In the genomic region with DNA sequence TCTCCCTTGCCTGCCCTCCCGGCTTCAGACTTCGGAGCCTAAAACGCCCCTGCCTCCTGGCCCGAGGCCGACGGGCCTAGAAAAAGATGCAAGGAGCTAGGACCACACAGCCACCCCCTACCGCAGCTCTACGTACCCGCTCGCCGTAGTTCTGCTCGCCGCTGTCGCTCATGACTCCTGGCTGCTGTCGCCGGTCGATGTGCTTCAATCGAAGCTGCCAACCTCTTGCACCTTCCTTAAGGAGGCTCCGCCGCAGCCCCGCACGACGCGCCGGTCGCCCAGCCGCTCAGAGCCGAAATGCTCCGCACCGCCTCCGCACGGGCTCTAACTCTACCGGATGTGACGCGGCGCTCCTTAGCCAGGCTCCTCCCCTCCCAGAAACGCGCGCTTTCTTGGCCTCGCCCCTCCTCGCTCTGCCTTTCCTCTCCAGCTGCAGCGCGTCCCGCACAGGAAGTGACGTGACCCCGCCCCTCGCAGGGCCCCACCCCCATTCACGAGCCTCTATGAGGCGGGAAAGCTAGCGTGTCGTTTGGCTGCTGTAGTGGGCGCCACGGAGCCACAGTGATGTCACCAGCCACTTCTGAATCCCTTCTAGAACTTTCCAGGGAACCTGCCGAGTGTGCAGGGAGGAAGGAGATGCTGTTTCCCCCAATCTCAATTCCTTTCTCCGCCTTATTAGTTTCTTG, we compare ENCODE assay signal across 8 cellular contexts. TPM values are rescaled to one million over a fixed set of nuclear protein-coding genes. Genes with fewer than 3 reads are reported as not detected.
DNase-seq lines count a peak whose midpoint lies in the region; ATAC-seq, FAIRE-seq and TF ChIP-seq lines count a peak whose summit lies in the region.

Gene TRA2B, minus strand, starts transcription at position 326 of the 686 bp plus-strand sequence. Its CDS starts 154 bp downstream, at position 172.

- peak within 1 kb of the TSS; percentile 98 for H2AK5ac ChIP-seq in trophoblast cell (ENCODE audit: low read length)

- H3K14ac ChIP-seq in trophoblast cell (ENCODE audit: low read length), result peak within 1 kb of the TSS; percentile 100

- peak; percentile 27 for TF ChIP-seq CTCF in cardiac muscle cell (IDR thresholded peaks at IDR 0.05; ENCODE audit: low read depth, low read length)
- peak in 2 of 5 experiments; percentile 29 to 38 for TF ChIP-seq CTCF in transverse colon (IDR thresholded peaks at IDR 0.05)

- H3K4me3 ChIP-seq in adipocyte (ENCODE audit: low read length) (peak within 1 kb of the TSS; percentile 92), cardiac muscle cell (peak within 1 kb of the TSS; percentile 97), trophoblast cell (ENCODE audit: low read depth, low read length) (peak within 1 kb of the TSS; percentile 95), transverse colon (peak within 1 kb of the TSS; percentile 73 to 94 (median 84))

- peak; percentile 92 for ATAC-seq in HG02840 (IDR thresholded peaks at IDR 0.05; ENCODE audit: low FRiP score, unreplicated experiment)

- H3K27me3 ChIP-seq in adipocyte (replicated peaks; ENCODE audit: control insufficient read depth, insufficient read depth, low read length) (no peaks in the 10 kb centered on the region), cardiac muscle cell (no peaks in the 10 kb centered on the region), trophoblast cell (ENCODE audit: insufficient read depth, low read length) (no peaks in the 10 kb centered on the region), transverse colon (no peaks in the 10 kb centered on the region)

- H3K9ac ChIP-seq in adipocyte (ENCODE audit: low read length) (peak within 1 kb of the TSS; percentile 97), trophoblast cell (ENCODE audit: low read length) (peak within 1 kb of the TSS; percentile 97)

- H2BK120ac ChIP-seq in trophoblast cell (ENCODE audit: insufficient read depth, low read length, poor library complexity), result peak within 1 kb of the TSS; percentile 99

- H2BK12ac ChIP-seq in trophoblast cell (ENCODE audit: low read length), result peak within 1 kb of the TSS; percentile 42

- peak; percentile 88 for DNase-seq in GM12891 (ENCODE audit: insufficient read length, low spot score)
- DNase-seq in NCI-H1436 (lab: John Stamatoyannopoulos, UW), result peak; percentile 99
- DNase-seq in T follicular helper cell (ENCODE audit: low read depth), result peak; percentile 98
- DNase-seq in adipocyte (ENCODE audit: low read depth), result peak; percentile 100
- DNase-seq in cardiac muscle cell (ENCODE audit: low read depth in 1 of 2, low spot score in 1 of 2), result peak; percentile 99 to 100
- peak; percentile 98 to 99 for DNase-seq in trophoblast cell
- DNase-seq in transverse colon, result peak; percentile 99

- intact Hi-C loops in transverse colon (cut with DNase I; ENCODE audit: low total_unique reads), result no loop called here

- peaks cover 27% of the 10 kb centered on the region for H3K4me1 ChIP-seq in adipocyte (ENCODE audit: control insufficient read depth, insufficient read depth, low read length)
- H3K4me1 ChIP-seq in cardiac muscle cell (ENCODE audit: low read depth), result peaks cover 17% of the 10 kb centered on the region
- peaks cover under 1 to 1% of the 10 kb centered on the region in 2 experiments for H3K4me1 ChIP-seq in trophoblast cell (ENCODE audit: control insufficient read depth in 1 of 2, insufficient read depth in 2 of 2, low read length in 2 of 2)
- H3K4me1 ChIP-seq in transverse colon, result peaks cover 12 to 35% (median 30%) of the 10 kb centered on the region in 4 donors

- H4K91ac ChIP-seq in trophoblast cell (ENCODE audit: low read depth, low read length), result peak within 1 kb of the TSS; percentile 99

- H3K36me3 ChIP-seq in adipocyte (ENCODE audit: control insufficient read depth, insufficient read depth, low read length, severe bottlenecking), result no peaks in the 10 kb centered on the region
- H3K36me3 ChIP-seq in cardiac muscle cell, result no peaks in the 10 kb centered on the region
- no peaks in the 10 kb centered on the region for H3K36me3 ChIP-seq in trophoblast cell (ENCODE audit: control insufficient read depth in 1 of 2, insufficient read depth in 2 of 2, low read length in 2 of 2)
- H3K36me3 ChIP-seq in transverse colon, result no peaks in the 10 kb centered on the region

- H3K4ac ChIP-seq in trophoblast cell (ENCODE audit: low read depth, low read length), result peak within 1 kb of the TSS; percentile 100

- peak within 1 kb of the TSS; percentile 97 for H4K8ac ChIP-seq in trophoblast cell (ENCODE audit: low read depth, low read length)

- in situ Hi-C loops in transverse colon (cut with MboI; ENCODE audit: low pct_ligation_motif_present in 1 of 4, low pct_unique_long_range_greater_than_20kb in 1 of 4, low sequenced_read_pairs in 3 of 4), result no loop called here

- FAIRE-seq in GM12891 (lab: Jason Lieb, UNC), result peak; percentile 97

- peak within 1 kb of the TSS; percentile 76 for H3K23ac ChIP-seq in trophoblast cell (ENCODE audit: low read length)

- H3K18ac ChIP-seq in trophoblast cell (ENCODE audit: low read length), result peak within 1 kb of the TSS; percentile 100

- peak within 1 kb of the TSS; percentile 73 for H3K4me2 ChIP-seq in trophoblast cell (ENCODE audit: low read length)

- peak within 1 kb of the TSS; percentile 90 for H2AFZ ChIP-seq in trophoblast cell (ENCODE audit: insufficient read depth, low read length, poor library complexity)

- H3K79me1 ChIP-seq in trophoblast cell (ENCODE audit: low read length), result peaks cover 18% of the 10 kb centered on the region

- TF ChIP-seq POLR2A in GM12891 (IDR thresholded peaks at IDR 0.05; ENCODE audit: low read depth, low read length) (peak; percentile 99), transverse colon (IDR thresholded peaks at IDR 0.05) (peak; percentile 100)

- peak within 1 kb of the TSS; percentile 96 for H2BK5ac ChIP-seq in trophoblast cell (ENCODE audit: low read depth, low read length, poor library complexity)

- WGBS in trophoblast cell (ENCODE audit: extremely low coverage, insufficient coverage, insufficient read length), result no CpG with 5 or more reads among the region's 55 CpGs
- 2 to 14% methylated on average over 7 to 51 of the region's 55 CpGs for WGBS in transverse colon (ENCODE audit: low coverage in 1 of 2), 2 donors

- peak; percentile 54 for TF ChIP-seq EP300 in transverse colon (IDR thresholded peaks at IDR 0.05; ENCODE audit: low read depth)

- peak within 1 kb of the TSS; percentile 99 for H3K27ac ChIP-seq in cardiac muscle cell
- peak within 1 kb of the TSS; percentile 93 for H3K27ac ChIP-seq in trophoblast cell (ENCODE audit: low read depth, low read length)
- H3K27ac ChIP-seq in transverse colon, result peak within 1 kb of the TSS; percentile 98 to 100 (median 98)

- peaks cover 16% of the 10 kb centered on the region for H3K79me2 ChIP-seq in trophoblast cell (ENCODE audit: control insufficient read depth, insufficient read depth, low read length, poor library complexity)

- H3K9me3 ChIP-seq in adipocyte (ENCODE audit: control insufficient read depth, low read length) (no peaks in the 10 kb centered on the region), cardiac muscle cell (ENCODE audit: low read depth) (no peaks in the 10 kb centered on the region), trophoblast cell (ENCODE audit: insufficient read depth, low read depth, low read length) (peaks cover 1% of the 10 kb centered on the region), transverse colon (no peaks in the 10 kb centered on the region)

- peak within 1 kb of the TSS; percentile 97 for H4K12ac ChIP-seq in trophoblast cell (ENCODE audit: low read depth, low read length)

TF ChIP-seq in GM12891, 5 proteins besides CTCF, POLR2A, EP300 and RAD21:
- TF ChIP-seq POU2F2 (IDR thresholded peaks at IDR 0.05; ENCODE audit: low read depth, low read length), result peak; percentile 96
- TF ChIP-seq TAF1 (IDR thresholded peaks at IDR 0.05; ENCODE audit: low read depth, low read length), result peak; percentile 99
- peak; percentile 99 for TF ChIP-seq POLR2AphosphoS5 (IDR thresholded peaks at IDR 0.05; ENCODE audit: low read depth, low read length)
- TF ChIP-seq PAX5 (IDR thresholded peaks at IDR 0.05; ENCODE audit: insufficient read depth, low read length, severe bottlenecking), result no peak
- 0 out of 2 replicates have a peak, but pooled peaks have one; percentile 31 for TF ChIP-seq SPI1 (IDR thresholded peaks at IDR 0.05; ENCODE audit: low read depth, low read length)
TF ChIP-seq in GM12891: peak in this region for 4.

RNA-seq across cellular contexts. Expression of gene TRA2B, which starts in this region (rescaled TPM):
- 174 TPM for polyA plus RNA-seq in GM12891 (2012; ENCODE audit: low read depth, missing spikeins)
- total RNA-seq in cardiac muscle cell (227 and 320 TPM in 2 replicates), transverse colon (100 to 1,000 TPM in 2 of 4 donors, 10 to 100 TPM in 2; 69.1 to 154 (median 92.6) TPM)
- polyA plus RNA-seq in cardiac muscle cell, result 106 and 129 TPM in 2 replicates
- polyA plus RNA-seq in trophoblast cell (2013), result 183 and 193 TPM in 2 replicates

Comparison
In these comparisons a context has a peak if more than half of its experiments do, and no peak if none do; other contexts are left out.
1. Peak in every context shown above with its lines: DNase-seq, ATAC-seq, H3K4me3 ChIP-seq and H3K27ac ChIP-seq.